Comparison of ENCODE assay signal across 8 cellular contexts in the genomic region with DNA sequence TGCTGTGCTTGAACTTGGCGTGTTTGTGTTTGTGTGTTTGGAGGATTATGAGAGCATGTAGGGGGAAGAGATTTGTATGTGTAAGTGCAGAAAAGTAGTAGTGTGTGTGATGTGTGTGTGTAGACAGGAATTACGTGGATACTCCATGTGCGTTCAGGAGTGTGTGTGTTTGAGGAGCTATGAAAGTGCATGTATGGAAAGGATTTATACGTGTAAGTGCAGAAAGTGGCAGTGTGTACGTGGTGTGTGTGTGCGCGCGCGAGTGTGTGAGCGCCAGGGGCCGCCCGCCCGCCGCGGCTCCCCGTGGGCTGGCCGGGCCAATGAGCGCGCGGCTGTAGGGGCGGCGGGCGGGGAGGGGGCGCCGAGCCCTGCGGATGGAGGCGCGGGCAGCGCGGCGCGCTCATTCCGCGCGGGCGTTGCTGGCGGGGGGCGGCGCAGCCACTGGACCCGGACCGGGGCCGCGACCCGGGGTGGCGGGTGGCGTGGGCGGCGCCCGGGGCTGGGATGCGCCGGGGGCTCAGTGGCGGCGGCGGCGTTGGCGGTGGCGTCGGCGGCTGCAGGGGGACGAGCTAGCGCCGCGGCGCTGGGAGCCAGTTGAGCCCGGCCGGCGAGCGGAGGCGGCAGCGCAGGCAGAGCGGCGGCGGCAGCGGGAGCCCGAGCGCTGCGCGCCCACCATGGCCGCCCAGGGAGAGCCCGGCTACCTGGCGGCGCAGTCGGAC. TPM values are rescaled to one million over a fixed set of nuclear protein-coding genes. Genes with fewer than 3 reads are reported as not detected.
A peak's percentile ranks its signal among the peaks of the same experiment; 100 is the strongest.
DNase-seq lines count a peak whose midpoint lies in the region; ATAC-seq, FAIRE-seq and TF ChIP-seq lines count a peak whose summit lies in the region.

A gene with protein sequence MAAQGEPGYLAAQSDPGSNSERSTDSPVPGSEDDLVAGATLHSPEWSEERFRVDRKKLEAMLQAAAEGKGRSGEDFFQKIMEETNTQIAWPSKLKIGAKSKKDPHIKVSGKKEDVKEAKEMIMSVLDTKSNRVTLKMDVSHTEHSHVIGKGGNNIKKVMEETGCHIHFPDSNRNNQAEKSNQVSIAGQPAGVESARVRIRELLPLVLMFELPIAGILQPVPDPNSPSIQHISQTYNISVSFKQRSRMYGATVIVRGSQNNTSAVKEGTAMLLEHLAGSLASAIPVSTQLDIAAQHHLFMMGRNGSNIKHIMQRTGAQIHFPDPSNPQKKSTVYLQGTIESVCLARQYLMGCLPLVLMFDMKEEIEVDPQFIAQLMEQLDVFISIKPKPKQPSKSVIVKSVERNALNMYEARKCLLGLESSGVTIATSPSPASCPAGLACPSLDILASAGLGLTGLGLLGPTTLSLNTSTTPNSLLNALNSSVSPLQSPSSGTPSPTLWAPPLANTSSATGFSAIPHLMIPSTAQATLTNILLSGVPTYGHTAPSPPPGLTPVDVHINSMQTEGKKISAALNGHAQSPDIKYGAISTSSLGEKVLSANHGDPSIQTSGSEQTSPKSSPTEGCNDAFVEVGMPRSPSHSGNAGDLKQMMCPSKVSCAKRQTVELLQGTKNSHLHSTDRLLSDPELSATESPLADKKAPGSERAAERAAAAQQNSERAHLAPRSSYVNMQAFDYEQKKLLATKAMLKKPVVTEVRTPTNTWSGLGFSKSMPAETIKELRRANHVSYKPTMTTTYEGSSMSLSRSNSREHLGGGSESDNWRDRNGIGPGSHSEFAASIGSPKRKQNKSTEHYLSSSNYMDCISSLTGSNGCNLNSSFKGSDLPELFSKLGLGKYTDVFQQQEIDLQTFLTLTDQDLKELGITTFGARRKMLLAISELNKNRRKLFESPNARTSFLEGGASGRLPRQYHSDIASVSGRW (plus strand): TSS at position 403 of the 719 bp plus-strand sequence. CDS start 272 bp downstream, at position 675.

- no peaks in the 10 kb centered on the region for H3K9me3 ChIP-seq in keratinocyte (ENCODE audit: control insufficient read depth, low read depth, low read length)
- no peaks in the 10 kb centered on the region for H3K9me3 ChIP-seq in skeletal muscle satellite cell (replicated peaks; ENCODE audit: low read length)

- peak; percentile 71 for FAIRE-seq in keratinocyte (lab: Jason Lieb, UNC)

- in situ Hi-C loops in ACHN (cut with HindIII; ENCODE audit: low pct_ligation_motif_present, low pct_unique_long_range_greater_than_20kb, low sequenced_read_pairs), result no loop called here

- H3K9ac ChIP-seq in keratinocyte (ENCODE audit: control insufficient read depth, extremely low read depth, insufficient read depth, low read length) (peak within 1 kb of the TSS; percentile 75), skeletal muscle satellite cell (ENCODE audit: low read depth, low read length) (peak within 1 kb of the TSS; percentile 89)

- H3K9me1 ChIP-seq in keratinocyte (ENCODE audit: control insufficient read depth, extremely low read depth, insufficient read depth, low read length), result no peaks in the 10 kb centered on the region

- H3K27ac ChIP-seq in keratinocyte (ENCODE audit: control insufficient read depth, insufficient read depth, low read length), result peak within 1 kb of the TSS; percentile 43

- H3K4me2 ChIP-seq in keratinocyte (ENCODE audit: control insufficient read depth, extremely low read depth, insufficient read depth, low read depth, low read length) (peak within 1 kb of the TSS; percentile 97), skeletal muscle satellite cell (ENCODE audit: low read length) (peak within 1 kb of the TSS; percentile 91)

- DNase-seq in ACHN, result peak; percentile 77
- DNase-seq in NCI-H82 (lab: John Stamatoyannopoulos, UW), result peak; percentile 65
- peak; percentile 63 for DNase-seq in choroid plexus epithelial cell (ENCODE audit: low read depth)
- no peak for DNase-seq in keratinocyte (ENCODE audit: low read depth, low spot score)
- DNase-seq in MV-4-11 (lab: John Stamatoyannopoulos, UW), result no peak

- dilution Hi-C loops in keratinocyte (cut with MboI; ENCODE audit: extremely low pct_ligation_motif_present, low sequenced_read_pairs), result no loop called here

- TF ChIP-seq CTCF in choroid plexus epithelial cell (conservative IDR thresholded peaks at IDR 0.05; ENCODE audit: low read depth, low read length), result no peak
- peak in 1 of 3 experiments; percentile 8 for TF ChIP-seq CTCF in keratinocyte (optimal IDR thresholded peaks at IDR 0.05 in 1 of 3, IDR thresholded peaks at IDR 0.05 in 1 of 3, conservative IDR thresholded peaks at IDR 0.05 in 1 of 3; ENCODE audit: extremely low read depth in 1 of 3, insufficient read depth in 2 of 3, low read length in 3 of 3)

- ATAC-seq in GM19395 (IDR thresholded peaks at IDR 0.05; ENCODE audit: unreplicated experiment) (peak; percentile 50), GM21526 (IDR thresholded peaks at IDR 0.05; ENCODE audit: low FRiP score, unreplicated experiment) (no peak)

- peaks cover 28% of the 10 kb centered on the region for H3K79me2 ChIP-seq in keratinocyte (ENCODE audit: control insufficient read depth, insufficient read depth, low read length)

- peak within 1 kb of the TSS; percentile 98 for H2AFZ ChIP-seq in keratinocyte (ENCODE audit: control insufficient read depth, low read length)

- peaks cover 13% of the 10 kb centered on the region for H3K4me1 ChIP-seq in keratinocyte (ENCODE audit: control insufficient read depth, extremely low read depth, insufficient read depth, low read length)
- peaks cover 29% of the 10 kb centered on the region for H3K4me1 ChIP-seq in skeletal muscle satellite cell (ENCODE audit: control insufficient read depth, insufficient read depth, low read length)

- H4K20me1 ChIP-seq in keratinocyte (ENCODE audit: control insufficient read depth, extremely low read depth, insufficient read depth, low read length), result no peaks in the 10 kb centered on the region

- peak within 1 kb of the TSS; percentile 80 for H3K4me3 ChIP-seq in choroid plexus epithelial cell (ENCODE audit: low read depth, low read length)
- H3K4me3 ChIP-seq in keratinocyte (ENCODE audit: control insufficient read depth in 2 of 3, extremely low read depth in 1 of 3, insufficient read depth in 2 of 3, low read depth in 1 of 3, low read length in 3 of 3), result peak within 1 kb of the TSS; percentile 62 to 83 (median 78)
- peak within 1 kb of the TSS; percentile 88 for H3K4me3 ChIP-seq in skeletal muscle satellite cell (ENCODE audit: low read length)

- H3K36me3 ChIP-seq in keratinocyte (ENCODE audit: control insufficient read depth in 2 of 2, extremely low read depth in 1 of 2, insufficient read depth in 2 of 2, low read length in 2 of 2) (no peaks in the 10 kb centered on the region), skeletal muscle satellite cell (ENCODE audit: insufficient read depth, low read length) (no peaks in the 10 kb centered on the region)

- peaks cover 23% of the 10 kb centered on the region for H3K27me3 ChIP-seq in keratinocyte (ENCODE audit: control insufficient read depth, extremely low read depth, insufficient read depth, low read length)
- no peaks in the 10 kb centered on the region for H3K27me3 ChIP-seq in skeletal muscle satellite cell (ENCODE audit: control insufficient read depth, insufficient read depth, low read length)

RNA-seq across cellular contexts. Expression of the gene that starts here (rescaled TPM):
- polyA plus RNA-seq in keratinocyte, result 3.1 to 4.2 TPM (median 3.8 TPM) in 3 replicates
- polyA plus RNA-seq in keratinocyte (2011; ENCODE audit: low read depth), result 1.0 TPM
- 3.5 and 4.4 TPM in 2 replicates for polyA plus RNA-seq in keratinocyte (2011; cell fraction: cytosol; rRNA removed)
- polyA plus RNA-seq in keratinocyte (2011; cell fraction: nucleus; rRNA removed), result 7.9 TPM in 2 replicates
- polyA plus RNA-seq in keratinocyte (2012; ENCODE audit: low replicate concordance), result 1.6 and 5.8 TPM in 2 replicates
- 14.7 to 27.4 TPM (median 19.1 TPM) in 3 replicates for polyA minus RNA-seq in keratinocyte
- polyA minus RNA-seq in keratinocyte (2011; cell fraction: cytosol; rRNA and poly(A)+ RNA removed), result 10.2 TPM
- 16.2 and 37.1 TPM in 2 replicates for polyA minus RNA-seq in keratinocyte (2011; cell fraction: nucleus; rRNA and poly(A)+ RNA removed)
- 27.5 and 31.2 TPM in 2 replicates for total RNA-seq in skeletal muscle satellite cell (2012; rRNA removed)

Comparison
In these comparisons a context has a peak if more than half of its experiments do, and no peak if none do; other contexts are left out.
1. DNase-seq: peak in ACHN (single experiment), NCI-H82 (single experiment) and choroid plexus epithelial cell (single experiment); none in keratinocyte (single experiment) and MV-4-11 (single experiment).
2. Peak in every context shown above with its lines, with median percentiles within 50 percentile points of each other: H3K4me3 ChIP-seq.